8 cellular contexts compared by ENCODE assay signal in genomic region chr16:715448-716249, GRCh38. TPM values are rescaled to one million over a fixed set of nuclear protein-coding genes. Genes with fewer than 3 reads are reported as not detected.
A peak's percentile ranks its signal among the peaks of the same experiment; 100 is the strongest.
DNase-seq lines count a peak whose midpoint lies in the region; ATAC-seq and TF ChIP-seq lines count a peak whose summit lies in the region.

No MANE protein-coding gene starts in this region.

- H3K4me3 ChIP-seq in A673 (ENCODE audit: low read depth, low read length, poor library complexity, severe bottlenecking) (peak overlapping the region; percentile 32), breast epithelium (peak overlapping the region; percentile 65 to 96 (median 72)), mesendoderm (ENCODE audit: low read length) (no peak overlapping the region), aorta (ENCODE audit: low read length in 2 of 2) (peak overlapping the region; percentile 50 to 64)

- intact Hi-C loops in A673 (cut with micrococcal nuclease; ENCODE audit: unreplicated experiment): loop anchor here (10.0 kb wide), 1 partner anchor 339 kb away; no protein-coding TSS in a partner anchor
- intact Hi-C loops in breast epithelium (cut with DNase I; ENCODE audit: low total_unique reads): loop anchor here (2.0 kb wide), 1 partner anchor 69 kb away; no protein-coding TSS in a partner anchor
- intact Hi-C loops in aorta (cut with DNase I): loop anchor here in 1 of 2 donors (10.0 kb wide), 1 partner anchor 259 kb away; the partner anchor contains the start of gene LMF1

- H3K9me3 ChIP-seq in A673 (ENCODE audit: low read depth, low read length, poor library complexity, severe bottlenecking) (no peaks in the 10 kb centered on the region), breast epithelium (no peaks in the 10 kb centered on the region), aorta (ENCODE audit: control insufficient read depth, low read length) (no peaks in the 10 kb centered on the region)

- peak overlapping the region; percentile 47 for H3K9ac ChIP-seq in mesendoderm (ENCODE audit: low read length)

- no peak overlapping the region for H3K18ac ChIP-seq in mesendoderm (ENCODE audit: low read length)

- TF ChIP-seq POLR2A in breast epithelium (IDR thresholded peaks at IDR 0.05): no peak

- H3K4ac ChIP-seq in mesendoderm (ENCODE audit: low read depth, low read length): no peak overlapping the region

- H3K79me1 ChIP-seq in mesendoderm (ENCODE audit: low read length): no peaks in the 10 kb centered on the region

- TF ChIP-seq CTCF in A673 (conservative IDR thresholded peaks at IDR 0.05; ENCODE audit: low read depth, low read length) (no peak; the same call in 1 of the 2 replicates), GM10248 (IDR thresholded peaks at IDR 0.05; ENCODE audit: control extremely low read depth, extremely low read depth, low read depth, missing control alignments) (peak; percentile 35), LNCAP (IDR thresholded peaks at IDR 0.05) (peak; percentile 50), breast epithelium (IDR thresholded peaks at IDR 0.05) (no peak)

- DNase-seq in A673 (ENCODE audit: low spot score) (no peak), GM10248 (ENCODE audit: extremely low spot score) (no peak), breast epithelium (ENCODE audit: low spot score in 2 of 2) (no peak), mesendoderm (peak; percentile 30), aorta (no peak)

- no peak overlapping the region for H2BK15ac ChIP-seq in mesendoderm (replicated peaks; ENCODE audit: low read depth)

- CTCF ChIA-PET in A673 (lab: Charles Lee): interaction anchor here (1.0 kb wide), 1 partner anchor 12 kb away, joined by 5 read pairs; no protein-coding TSS in a partner anchor
- CTCF ChIA-PET in GM10248 (lab: Yijun Ruan, JAX): interaction anchor here (0.7 to 8.3 kb wide), 11 partner anchors 9 to 388 kb away, joined by 3 to 169 read pairs (median 5); partner anchors contain the start of genes CCDC78, CHTF18, CIAO3 and HAGHL

- no CpG with 5 or more reads among the region's 79 CpGs for WGBS in mesendoderm (ENCODE audit: extremely low coverage, insufficient coverage, low lambda C conversion rate)
- 1 to 2% methylated on average over 37 to 79 of the region's 79 CpGs for WGBS in aorta, 2 donors

- BruUV-seq in A673 (replicated peaks; lab: Mats Ljungman, UMichigan): no TSS peak

- POLR2A ChIA-PET in A673 (lab: Charles Lee; ENCODE audit: low non-redundant PET) (interaction anchor here (0.6 kb wide), 1 partner anchor 314 kb away, joined by 4 read pairs; the partner anchor contains the start of gene DECR2), GM10248 (lab: Yijun Ruan, JAX) (interaction anchor here (1.8 kb wide), 1 partner anchor 73 kb away, joined by 5 read pairs; the partner anchor contains the start of genes CHTF18 and RPUSD1)

- H3K56ac ChIP-seq in mesendoderm (ENCODE audit: low read length): peak overlapping the region; percentile 58

- H3K79me2 ChIP-seq in mesendoderm (ENCODE audit: control insufficient read depth, insufficient read depth, low read length): no peaks in the 10 kb centered on the region

- H2AK5ac ChIP-seq in mesendoderm (ENCODE audit: low read length): no peak overlapping the region

- H3K4me1 ChIP-seq in A673 (ENCODE audit: insufficient read depth, low read length, poor library complexity, severe bottlenecking) (peaks cover 8% of the 10 kb centered on the region), breast epithelium (peaks cover 8 to 17% of the 10 kb centered on the region in 2 donors), mesendoderm (ENCODE audit: control insufficient read depth, low read depth, low read length) (peaks cover 4% of the 10 kb centered on the region), aorta (ENCODE audit: control insufficient read depth in 1 of 2, insufficient read depth in 2 of 2, low read length in 2 of 2) (no peaks in the 10 kb centered on the region)

- H3K36me3 ChIP-seq in A673 (ENCODE audit: insufficient read depth, low read length, poor library complexity, severe bottlenecking): no peaks in the 10 kb centered on the region
- no peaks in the 10 kb centered on the region for H3K36me3 ChIP-seq in breast epithelium
- no peaks in the 10 kb centered on the region for H3K36me3 ChIP-seq in mesendoderm (ENCODE audit: control insufficient read depth, insufficient read depth, low read length)
- H3K36me3 ChIP-seq in aorta (ENCODE audit: control insufficient read depth in 1 of 2, insufficient read depth in 2 of 2, low read length in 1 of 2): no peaks in the 10 kb centered on the region

- peak overlapping the region; percentile 4 for H3K23ac ChIP-seq in mesendoderm (ENCODE audit: low read length)

- no peak overlapping the region for H2BK120ac ChIP-seq in mesendoderm (ENCODE audit: low read depth, low read length)

- peaks cover 31% of the 10 kb centered on the region for H3K27me3 ChIP-seq in A673 (replicated peaks; ENCODE audit: insufficient read depth, low read depth, low read length, poor library complexity)
- H3K27me3 ChIP-seq in breast epithelium: peaks cover 6 to 15% of the 10 kb centered on the region in 2 donors
- H3K27me3 ChIP-seq in mesendoderm (ENCODE audit: insufficient read depth, low read length, poor library complexity): peaks cover 7% of the 10 kb centered on the region
- H3K27me3 ChIP-seq in aorta (ENCODE audit: control insufficient read depth in 1 of 2, insufficient read depth in 2 of 2, low read length in 1 of 2): no peaks in the 10 kb centered on the region

- H2BK5ac ChIP-seq in mesendoderm (ENCODE audit: low read length): no peak overlapping the region

- no peak for ATAC-seq in aorta (ENCODE audit: low FRiP score)
- no peak for ATAC-seq in HG03139 (IDR thresholded peaks at IDR 0.05; ENCODE audit: unreplicated experiment)
- ATAC-seq in HG02571 (IDR thresholded peaks at IDR 0.05; ENCODE audit: unreplicated experiment): no peak

- H3K27ac ChIP-seq in A673 (ENCODE audit: low read depth, low read length, poor library complexity, severe bottlenecking) (no peak overlapping the region), breast epithelium (no peak overlapping the region), mesendoderm (ENCODE audit: low read depth, low read length) (no peak overlapping the region), aorta (ENCODE audit: low read depth in 1 of 2, low read length in 2 of 2) (no peak overlapping the region)

- no peak overlapping the region for H4K5ac ChIP-seq in mesendoderm (ENCODE audit: low read length)

- H4K8ac ChIP-seq in mesendoderm (ENCODE audit: low read depth, low read length): no peak overlapping the region

- peak overlapping the region; percentile 58 for H3K4me2 ChIP-seq in mesendoderm (ENCODE audit: low read length)

RNA-seq across cellular contexts. Expression of gene METRN, which starts 0.7 kb away (rescaled TPM):
- total RNA-seq in A673 (2021): 0.86 and 1.8 TPM in 2 replicates
- 10 to 100 TPM; 23.6 to 30.2 (median 24.3) TPM for total RNA-seq in breast epithelium
- 2.4 TPM for polyA plus RNA-seq in mesendoderm (2013, experiment 1 of 2)
- 2.0 TPM for polyA plus RNA-seq in mesendoderm (2013, experiment 2 of 2)
- total RNA-seq in aorta: 10 to 100 TPM; 22.7 to 26.6 TPM
- polyA plus RNA-seq in aorta: 10 to 100 TPM; 26.7 to 61.3 TPM

RNA-seq across cellular contexts. Expression of gene ANTKMT, which starts 5.3 kb away (rescaled TPM):
- total RNA-seq in A673 (2021) (21.2 and 26.0 TPM in 2 replicates), breast epithelium (10 to 100 TPM; 29.9 to 35.7 (median 30.4) TPM), aorta (10 to 100 TPM; 18.6 to 25.7 TPM)
- polyA plus RNA-seq in mesendoderm (2013, experiment 1 of 2): 12.5 TPM
- 13.3 TPM for polyA plus RNA-seq in mesendoderm (2013, experiment 2 of 2)
- polyA plus RNA-seq in aorta: 10 to 100 TPM; 13.1 to 33.0 TPM

RNA-seq across cellular contexts. Expression of gene FBXL16, which starts 10.0 kb away (rescaled TPM):
- total RNA-seq in A673 (2021) (1.1 and 2.7 TPM in 2 replicates), breast epithelium (1 to 10 TPM in 2 of 3 donors, not detected in 1; 2.6 to 4.2 TPM), aorta (under 1 TPM; 0.16 to 0.18 TPM)
- 1.1 TPM for polyA plus RNA-seq in mesendoderm (2013, experiment 1 of 2)
- polyA plus RNA-seq in mesendoderm (2013, experiment 2 of 2): 1.2 TPM
- polyA plus RNA-seq in aorta: not detected

RNA-seq across cellular contexts. Expression of gene CCDC78, which starts 10.6 kb away (rescaled TPM):
- total RNA-seq in A673 (2021) (0.28 and 1.4 TPM in 2 replicates), breast epithelium (1 to 10 TPM in 2 of 3 donors, under 1 TPM in 1; 0.48 to 2.9 (median 2.6) TPM), aorta (1 to 10 TPM in 1 of 2 donors, under 1 TPM in 1; 0.39 to 1.7 TPM)
- 1.2 TPM for polyA plus RNA-seq in mesendoderm (2013, experiment 1 of 2)
- polyA plus RNA-seq in mesendoderm (2013, experiment 2 of 2): 1.1 TPM
- polyA plus RNA-seq in aorta: under 1 TPM in 1 of 2 donors, not detected in 1; 0.97 TPM

RNA-seq across cellular contexts. Expression of gene HAGHL, which starts 11.3 kb away (rescaled TPM):
- total RNA-seq in A673 (2021) (2.5 and 3.5 TPM in 2 replicates), breast epithelium (1 to 10 TPM; 4.3 to 7.5 (median 5.1) TPM), aorta (1 to 10 TPM; 2.4 to 3.8 TPM)
- 1.8 TPM for polyA plus RNA-seq in mesendoderm (2013, experiment 1 of 2)
- polyA plus RNA-seq in mesendoderm (2013, experiment 2 of 2): 1.6 TPM
- 10 to 100 TPM in 1 of 2 donors, 1 to 10 TPM in 1; 2.8 to 22.5 TPM for polyA plus RNA-seq in aorta

Comparison
In these comparisons a context has a peak if more than half of its experiments do, and no peak if none do; other contexts are left out.
1. CTCF ChIP-seq: peak in GM10248 (single experiment) and LNCAP (single experiment); none in A673 (single experiment) and breast epithelium (0 of 3).